8 cellular contexts compared by ENCODE assay signal in the genomic region with DNA sequence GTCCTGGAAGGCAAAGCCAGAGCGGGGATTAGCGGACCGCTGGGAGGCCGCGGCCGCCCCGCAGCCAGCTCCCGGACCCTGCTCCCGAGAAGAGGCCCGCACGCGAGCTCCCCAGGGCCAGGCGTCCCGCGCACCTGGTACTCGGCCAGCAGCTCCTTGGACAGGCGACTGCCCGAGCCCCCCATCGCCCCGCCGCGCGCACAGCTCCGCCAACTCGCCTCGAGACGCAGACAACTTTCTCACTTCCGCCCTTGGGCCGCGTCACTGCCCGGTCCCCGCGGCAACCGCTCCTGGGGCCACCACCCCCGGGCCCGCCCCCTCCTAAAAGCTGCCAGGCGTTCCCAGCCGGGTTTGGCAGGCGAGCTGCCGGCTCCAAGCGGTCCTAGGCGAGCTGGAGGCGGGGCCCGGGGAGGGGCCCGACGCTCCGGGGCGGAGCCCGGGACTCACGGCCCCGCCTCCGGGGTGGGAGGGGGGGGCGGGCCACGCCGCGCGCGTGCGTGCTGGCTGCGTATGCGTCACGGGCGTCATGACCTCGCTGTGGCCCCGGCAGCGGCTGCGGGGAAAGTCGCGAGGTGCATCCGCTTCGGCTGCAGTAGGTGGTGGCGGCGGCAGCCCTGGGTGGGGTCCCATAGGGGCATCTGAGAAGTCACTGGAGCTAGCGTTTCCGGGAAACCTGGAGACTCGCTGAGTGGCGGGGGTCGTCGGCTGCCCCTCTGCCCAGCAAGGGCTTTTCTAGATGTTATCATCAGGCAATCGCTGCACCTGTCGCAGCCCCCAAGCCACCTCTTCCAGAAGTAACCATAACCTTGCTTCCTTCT. TPM values are rescaled to one million over a fixed set of nuclear protein-coding genes. Genes with fewer than 3 reads are reported as not detected.
DNase-seq lines count a peak whose midpoint lies in the region; ATAC-seq, FAIRE-seq and TF ChIP-seq lines count a peak whose summit lies in the region.

A gene (minus strand): TSS at position 241 of the 818 bp plus-strand sequence. CDS start 56 bp downstream, at position 185.
A gene with protein sequence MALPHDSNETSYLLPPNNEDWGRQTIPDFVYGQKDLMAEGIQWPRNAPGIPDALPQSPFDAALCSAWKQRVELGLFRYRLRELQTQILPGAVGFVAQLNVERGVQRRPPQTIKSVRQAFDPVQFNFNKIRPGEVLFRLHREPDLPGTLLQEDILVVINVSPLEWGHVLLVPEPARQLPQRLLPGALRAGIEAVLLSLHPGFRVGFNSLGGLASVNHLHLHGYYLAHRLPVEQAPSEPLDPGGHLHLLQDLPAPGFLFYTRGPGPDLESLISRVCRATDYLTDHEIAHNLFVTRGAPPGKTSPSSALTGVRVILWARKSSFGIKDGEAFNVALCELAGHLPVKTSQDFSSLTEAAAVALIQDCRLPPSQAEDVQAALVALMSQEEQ (plus strand): TSS at position 509 of the 818 bp plus-strand sequence. CDS start 6,700 bp downstream, outside the sequence.

- H3K18ac ChIP-seq in H1 (ENCODE audit: extremely low read depth, low read length) (no peak within 1 kb of the TSS), mesendoderm (ENCODE audit: low read length) (peak within 1 kb of the TSS; percentile 56)

- H2BK15ac ChIP-seq in H1 (ENCODE audit: low read length): no peak within 1 kb of the TSS
- no peak within 1 kb of the TSS for H2BK15ac ChIP-seq in mesendoderm (replicated peaks; ENCODE audit: low read depth)

- no peak within 1 kb of the TSS for H2BK12ac ChIP-seq in H1 (ENCODE audit: low read depth, low read length)

- no peak within 1 kb of the TSS for H2BK20ac ChIP-seq in H1 (ENCODE audit: low read length)

- intact Hi-C loops in Calu3 (cut with micrococcal nuclease; ENCODE audit: unreplicated experiment): loop anchor here (2.0 kb wide), 1 partner anchor 31 kb away; a partner anchor contains a TSS

- H2BK120ac ChIP-seq in H1 (replicated peaks; ENCODE audit: low read depth, low read length): no peak within 1 kb of the TSS
- H2BK120ac ChIP-seq in mesendoderm (ENCODE audit: low read depth, low read length): no peak within 1 kb of the TSS

- ATAC-seq in GM21423 (IDR thresholded peaks at IDR 0.05; ENCODE audit: unreplicated experiment): peak; percentile 87
- peak; percentile 85 for ATAC-seq in activated CD8-positive, alpha-beta memory T cell treated with anti-CD3 and anti-CD28 coated beads, Interleukin-2, amount 10 ng/mL, durations not matched to agents 7 days and 5 days

- H4K5ac ChIP-seq in H1 (ENCODE audit: insufficient read length, low read depth, low read length) (no peak within 1 kb of the TSS), mesendoderm (ENCODE audit: low read length) (no peak within 1 kb of the TSS)

- peak; percentile 99 for DNase-seq in Calu3
- peak; percentile 85 for DNase-seq in NT2/D1 (ENCODE audit: low read depth, low spot score)
- peak; percentile 98 for DNase-seq in activated CD8-positive, alpha-beta memory T cell treated with anti-CD3 and anti-CD28 coated beads, Interleukin-2, amount 10 ng/mL, durations not matched to agents 7 days and 5 days
- DNase-seq in H1 (ENCODE audit: low read depth in 1 of 2, low spot score in 2 of 2): peak; percentile 76 to 94
- DNase-seq in mesendoderm: peak; percentile 97
- DNase-seq in stimulated activated CD8-positive, alpha-beta memory T cell treated with anti-CD3 and anti-CD28 coated beads, Interleukin-12 subunit alpha, Interleukin-12 subunit beta, amount 100 ng/mL, for 4 hours (ENCODE audit: low read depth): peak; percentile 97

- H3K9ac ChIP-seq in HUES48 (ENCODE audit: low read depth, low read length): peak within 1 kb of the TSS; percentile 6; the same call in 1 of the 2 replicates
- peak within 1 kb of the TSS; percentile 82 for H3K9ac ChIP-seq in NT2/D1 (ENCODE audit: insufficient read length, low read depth)
- H3K9ac ChIP-seq in H1 (replicated peaks in 1 of 4; ENCODE audit: extremely low read depth in 1 of 4, low read depth in 3 of 4, low read length in 3 of 4): peak within 1 kb of the TSS; percentile 35 to 59 (median 50)
- peak within 1 kb of the TSS; percentile 59 for H3K9ac ChIP-seq in mesendoderm (ENCODE audit: low read length)

- H4K8ac ChIP-seq in H1 (ENCODE audit: extremely low read depth, insufficient read depth, low read length) (peak within 1 kb of the TSS; percentile 88; the same call in 1 of the 2 replicates), mesendoderm (ENCODE audit: low read depth, low read length) (no peak within 1 kb of the TSS)

- H3K9me3 Mint-ChIP-seq in Calu3 (ENCODE audit: low read depth, unreplicated experiment): no peaks in the 10 kb centered on the region
- H3K9me3 Mint-ChIP-seq in activated CD8-positive, alpha-beta memory T cell treated with anti-CD3 and anti-CD28 coated beads, Interleukin-2, amount 10 ng/mL, durations not matched to agents 7 days and 5 days (ENCODE audit: low read depth): no peaks in the 10 kb centered on the region

- no peak for FAIRE-seq in H1 (lab: Jason Lieb, UNC)

- H3K79me2 ChIP-seq in H1 (ENCODE audit: control insufficient read depth in 1 of 2, insufficient read depth in 2 of 2, low read length in 2 of 2) (no peaks in the 10 kb centered on the region), mesendoderm (ENCODE audit: control insufficient read depth, insufficient read depth, low read length) (no peaks in the 10 kb centered on the region)

- H3K4ac ChIP-seq in H1 (replicated peaks; ENCODE audit: insufficient read length, low read depth, low read length): peak within 1 kb of the TSS; percentile 28
- peak within 1 kb of the TSS; percentile 11 for H3K4ac ChIP-seq in mesendoderm (ENCODE audit: low read depth, low read length)

- peaks cover 87% of the 10 kb centered on the region for H3K36me3 Mint-ChIP-seq in Calu3 (ENCODE audit: insufficient read depth, unreplicated experiment)
- peaks cover 42% of the 10 kb centered on the region for H3K36me3 Mint-ChIP-seq in activated CD8-positive, alpha-beta memory T cell treated with anti-CD3 and anti-CD28 coated beads, Interleukin-2, amount 10 ng/mL, durations not matched to agents 7 days and 5 days

- H3K36me3 ChIP-seq in HUES48 (ENCODE audit: control insufficient read depth, insufficient read depth, low read length): peaks cover 18% of the 10 kb centered on the region
- peaks cover 43% of the 10 kb centered on the region for H3K36me3 ChIP-seq in NT2/D1 (ENCODE audit: insufficient read depth, insufficient read length, low read length)
- H3K36me3 ChIP-seq in H1 (ENCODE audit: control insufficient read depth in 2 of 4, insufficient read depth in 4 of 4, low read length in 3 of 4): peaks cover 0 to 6% (median 4%) of the 10 kb centered on the region in 4 experiments; a peak in 4 of 8 replicates
- H3K36me3 ChIP-seq in mesendoderm (ENCODE audit: control insufficient read depth, insufficient read depth, low read length): peaks cover 6% of the 10 kb centered on the region

- peaks cover 0 to 2% of the 10 kb centered on the region in 2 experiments for H4K20me1 ChIP-seq in H1 (replicated peaks in 1 of 2; ENCODE audit: control insufficient read depth in 1 of 2, insufficient read depth in 2 of 2, low read length in 2 of 2)

- H2AK5ac ChIP-seq in H1 (ENCODE audit: low read depth, low read length): no peak within 1 kb of the TSS
- H2AK5ac ChIP-seq in mesendoderm (ENCODE audit: low read length): no peak within 1 kb of the TSS

- H3K4me3 Mint-ChIP-seq in Calu3 (ENCODE audit: low read depth, unreplicated experiment): peak within 1 kb of the TSS; percentile 77
- H3K4me3 Mint-ChIP-seq in activated CD8-positive, alpha-beta memory T cell treated with anti-CD3 and anti-CD28 coated beads, Interleukin-2, amount 10 ng/mL, durations not matched to agents 7 days and 5 days: peak within 1 kb of the TSS; percentile 89

- H3K4me2 ChIP-seq in H1 (ENCODE audit: insufficient read depth in 1 of 2, low read depth in 2 of 2, low read length in 2 of 2) (peak within 1 kb of the TSS; percentile 57 to 86), mesendoderm (ENCODE audit: low read length) (peak within 1 kb of the TSS; percentile 74)

- no TSS peak for BruUV-seq in Calu3 (replicated peaks; lab: Mats Ljungman, UMichigan)

- H3K4me1 ChIP-seq in HUES48 (ENCODE audit: control insufficient read depth, insufficient read depth, low read length) (peaks cover 3% of the 10 kb centered on the region), NT2/D1 (ENCODE audit: insufficient read depth, insufficient read length) (no peaks in the 10 kb centered on the region), H1 (replicated peaks in 1 of 4; ENCODE audit: control insufficient read depth in 3 of 4, insufficient read depth in 4 of 4, low read length in 3 of 4) (peaks cover 0 to 6% (median under 1%) of the 10 kb centered on the region in 4 experiments; a peak in 4 of 7 replicates), mesendoderm (ENCODE audit: control insufficient read depth, low read depth, low read length) (peaks cover 2% of the 10 kb centered on the region)

- POLR2A ChIA-PET in H1 (lab: Charles Lee; ENCODE audit: partially characterized antibody): interaction anchor here (0.8 to 2.3 kb wide), 8 partner anchors 9 to 58 kb away, joined by 3 to 12 read pairs (median 4); a partner anchor contains a TSS

- H3K23ac ChIP-seq in H1 (ENCODE audit: insufficient read length) (no peak within 1 kb of the TSS), mesendoderm (ENCODE audit: low read length) (no peak within 1 kb of the TSS)

- peaks cover 6% of the 10 kb centered on the region for H3K79me1 ChIP-seq in H1 (ENCODE audit: low read depth, low read length)
- no peaks in the 10 kb centered on the region for H3K79me1 ChIP-seq in mesendoderm (ENCODE audit: low read length)

- no peaks in the 10 kb centered on the region for H3K27me3 ChIP-seq in HUES48 (ENCODE audit: control insufficient read depth, insufficient read depth, low read length)
- no peaks in the 10 kb centered on the region for H3K27me3 ChIP-seq in NT2/D1 (ENCODE audit: insufficient read depth, insufficient read length)
- H3K27me3 ChIP-seq in H1 (replicated peaks in 1 of 4; ENCODE audit: control insufficient read depth in 3 of 4, extremely low read depth in 1 of 4, insufficient read depth in 3 of 4, low read length in 3 of 4): no peaks in the 10 kb centered on the region
- no peaks in the 10 kb centered on the region for H3K27me3 ChIP-seq in mesendoderm (ENCODE audit: insufficient read depth, low read length, poor library complexity)

- peak in 1 of 2 experiments; percentile 67; a peak in 2 of 3 replicates for TF ChIP-seq POLR2A in H1 (IDR thresholded peaks at IDR 0.05; ENCODE audit: control extremely low read depth in 1 of 2, low read depth in 2 of 2, low read length in 2 of 2)

- no peak for TF ChIP-seq CTCF in Calu3 (IDR thresholded peaks at IDR 0.05; ENCODE audit: unreplicated experiment)
- no peak for TF ChIP-seq CTCF in H1 (IDR thresholded peaks at IDR 0.05; ENCODE audit: control extremely low read depth in 1 of 3, insufficient read depth in 1 of 3, low read depth in 1 of 3, low read length in 3 of 3)

- H3K27ac ChIP-seq in HUES48 (ENCODE audit: low read depth, low read length): peak within 1 kb of the TSS; percentile 80
- H3K27ac ChIP-seq in H1 (ENCODE audit: low read depth, low read length): no peak within 1 kb of the TSS
- peak within 1 kb of the TSS; percentile 48 for H3K27ac ChIP-seq in mesendoderm (ENCODE audit: low read depth, low read length)

- no peak within 1 kb of the TSS for H4K91ac ChIP-seq in H1 (replicated peaks; ENCODE audit: insufficient read length, low read length)

- peak within 1 kb of the TSS; percentile 85 for H3K4me3 ChIP-seq in HUES48 (ENCODE audit: low read depth, low read length)
- H3K4me3 ChIP-seq in NT2/D1 (ENCODE audit: insufficient read length, low read depth): peak within 1 kb of the TSS; percentile 81
- peak within 1 kb of the TSS; percentile 57 to 76 (median 73) for H3K4me3 ChIP-seq in H1 (ENCODE audit: extremely low read depth in 1 of 4, insufficient read depth in 2 of 4, low read depth in 3 of 4, low read length in 4 of 4)
- peak within 1 kb of the TSS; percentile 46 for H3K4me3 ChIP-seq in mesendoderm (ENCODE audit: low read length)

- CTCF ChIA-PET in Calu3 (lab: Charles Lee) (interaction anchor here (0.6 to 3.4 kb wide), 15 partner anchors 13 to 336 kb away, joined by 3 to 28 read pairs (median 4); a partner anchor contains a TSS), H1 (lab: Charles Lee; ENCODE audit: partially characterized antibody) (interaction anchor here (0.5 to 4.6 kb wide), 24 partner anchors 8 to 473 kb away, joined by 3 to 47 read pairs (median 4); a partner anchor contains a TSS)
- CTCF ChIA-PET in activated CD8-positive, alpha-beta memory T cell treated with anti-CD3 and anti-CD28 coated beads, Interleukin-2, amount 10 ng/mL, durations not matched to agents 7 days and 5 days (lab: Charles Lee): interaction anchor here (1.0 to 4.8 kb wide), 11 partner anchors 14 to 150 kb away, joined by 3 to 35 read pairs (median 4); a partner anchor contains a TSS

- H2AFZ ChIP-seq in H1 (ENCODE audit: low read length): no peak within 1 kb of the TSS; the same call in 1 of the 2 replicates

- H3K23me2 ChIP-seq in H1 (ENCODE audit: low read depth, low read length): peaks cover 5% of the 10 kb centered on the region

- peaks cover 30% of the 10 kb centered on the region for H3K4me1 Mint-ChIP-seq in Calu3 (ENCODE audit: low read depth, unreplicated experiment)
- H3K4me1 Mint-ChIP-seq in activated CD8-positive, alpha-beta memory T cell treated with anti-CD3 and anti-CD28 coated beads, Interleukin-2, amount 10 ng/mL, durations not matched to agents 7 days and 5 days: peaks cover 57% of the 10 kb centered on the region

- H3K14ac ChIP-seq in H1 (ENCODE audit: insufficient read length): no peak within 1 kb of the TSS

- TF ChIP-seq RAD21 in H1 (IDR thresholded peaks at IDR 0.05 in 1 of 2, conservative IDR thresholded peaks at IDR 0.05 in 1 of 2; ENCODE audit: low read depth in 2 of 2, low read length in 2 of 2): no peak

- peak within 1 kb of the TSS; percentile 77 for H3K27ac Mint-ChIP-seq in Calu3 (ENCODE audit: unreplicated experiment)
- peak within 1 kb of the TSS; percentile 94 for H3K27ac Mint-ChIP-seq in activated CD8-positive, alpha-beta memory T cell treated with anti-CD3 and anti-CD28 coated beads, Interleukin-2, amount 10 ng/mL, durations not matched to agents 7 days and 5 days

- H3K56ac ChIP-seq in H1 (replicated peaks; ENCODE audit: insufficient read length, low read depth, low read length) (no peak within 1 kb of the TSS), mesendoderm (ENCODE audit: low read length) (peak within 1 kb of the TSS; percentile 84)

- no peak within 1 kb of the TSS for H2BK5ac ChIP-seq in H1 (ENCODE audit: low read depth, low read length)
- no peak within 1 kb of the TSS for H2BK5ac ChIP-seq in mesendoderm (ENCODE audit: low read length)

- H3K9me3 ChIP-seq in HUES48 (ENCODE audit: control insufficient read depth, insufficient read depth, low read length) (no peaks in the 10 kb centered on the region), NT2/D1 (ENCODE audit: insufficient read depth, low read length) (no peaks in the 10 kb centered on the region), H1 (ENCODE audit: insufficient read depth in 2 of 2, low read depth in 1 of 2, low read length in 1 of 2) (no peaks in the 10 kb centered on the region)

- 4% methylated on average over 34 of the region's 81 CpGs; no CpG with 5 or more reads in 1 of the 2 experiments for WGBS in H1 (ENCODE audit: extremely low coverage in 1 of 2, insufficient coverage in 1 of 2, insufficient read length in 1 of 2, insufficient replicate concordance in 2 of 2, low coverage in 1 of 2, low lambda C conversion rate in 2 of 2, missing lambda C conversion rate in 1 of 2), 2 experiments
- no CpG with 5 or more reads among the region's 81 CpGs for WGBS in mesendoderm (ENCODE audit: extremely low coverage, insufficient coverage, low lambda C conversion rate)

- TF ChIP-seq EP300 in H1 (IDR thresholded peaks at IDR 0.05; ENCODE audit: borderline replicate concordance in 1 of 2, low read depth in 2 of 2, low read length in 2 of 2): no peak

- H3K27me3 Mint-ChIP-seq in Calu3 (ENCODE audit: unreplicated experiment): no peaks in the 10 kb centered on the region
- H3K27me3 Mint-ChIP-seq in activated CD8-positive, alpha-beta memory T cell treated with anti-CD3 and anti-CD28 coated beads, Interleukin-2, amount 10 ng/mL, durations not matched to agents 7 days and 5 days: no peaks in the 10 kb centered on the region

RNA-seq across cellular contexts. Expression of the first gene that starts in this region (rescaled TPM):
- total RNA-seq in Calu3 (2022): 82.8 and 86.7 TPM in 2 replicates
- 100 to 1,000 TPM; 120 to 127 TPM for total RNA-seq in activated CD8-positive, alpha-beta memory T cell treated with anti-CD3 and anti-CD28 coated beads, Interleukin-2, amount 10 ng/mL, durations not matched to agents 7 days and 5 days
- total RNA-seq in H1 (2021; fragmentation: NEBNext Ultra II Directional; extraction: Animal tissue kit (Norgen Biotek cat#: 25700)): 26.0 and 29.1 TPM in 2 replicates
- polyA plus RNA-seq in H1 (2011; rRNA removed): 50.4 and 63.5 TPM in 2 replicates
- 38.4 TPM for polyA plus RNA-seq in H1 (2011; cell fraction: cytosol; rRNA removed)
- polyA plus RNA-seq in H1 (2011; cell fraction: nucleus; rRNA removed): 45.0 TPM
- polyA plus RNA-seq in H1 (2012, experiment 1 of 2): 23.9 to 40.2 TPM (median 38.3 TPM) in 4 replicates
- polyA plus RNA-seq in H1 (2012, experiment 2 of 2): 39.5 TPM
- 34.1 TPM for polyA plus RNA-seq in H1 (2013, experiment 1 of 2)
- polyA plus RNA-seq in H1 (2013, experiment 2 of 2): 34.8 TPM
- polyA minus RNA-seq in H1 (2011; rRNA and poly(A)+ RNA removed): 11.5 and 15.4 TPM in 2 replicates
- polyA minus RNA-seq in H1 (2011; cell fraction: cytosol; rRNA and poly(A)+ RNA removed): 10.4 TPM
- polyA minus RNA-seq in H1 (2011; cell fraction: nucleus; rRNA and poly(A)+ RNA removed): 5.3 TPM
- 24.0 TPM for polyA plus RNA-seq in mesendoderm (2013, experiment 1 of 2)
- 23.4 TPM for polyA plus RNA-seq in mesendoderm (2013, experiment 2 of 2)

RNA-seq across cellular contexts. Expression of the second gene that starts in this region (rescaled TPM):
- 17.5 and 20.3 TPM in 2 replicates for total RNA-seq in Calu3 (2022)
- total RNA-seq in activated CD8-positive, alpha-beta memory T cell treated with anti-CD3 and anti-CD28 coated beads, Interleukin-2, amount 10 ng/mL, durations not matched to agents 7 days and 5 days: 1 to 10 TPM; 7.0 to 9.8 TPM
- total RNA-seq in H1 (2021; fragmentation: NEBNext Ultra II Directional; extraction: Animal tissue kit (Norgen Biotek cat#: 25700)): 3.7 and 5.6 TPM in 2 replicates
- 1.8 and 3.0 TPM in 2 replicates for polyA plus RNA-seq in H1 (2011; rRNA removed)
- 2.1 TPM for polyA plus RNA-seq in H1 (2011; cell fraction: cytosol; rRNA removed)
- polyA plus RNA-seq in H1 (2011; cell fraction: nucleus; rRNA removed): 4.1 TPM
- 2.3 to 4.1 TPM (median 3.7 TPM) in 4 replicates for polyA plus RNA-seq in H1 (2012, experiment 1 of 2)
- polyA plus RNA-seq in H1 (2012, experiment 2 of 2): 2.6 TPM
- 1.9 TPM for polyA plus RNA-seq in H1 (2013, experiment 1 of 2)
- polyA plus RNA-seq in H1 (2013, experiment 2 of 2): 1.5 TPM
- 9.6 and 10.3 TPM in 2 replicates for polyA minus RNA-seq in H1 (2011; rRNA and poly(A)+ RNA removed)
- polyA minus RNA-seq in H1 (2011; cell fraction: cytosol; rRNA and poly(A)+ RNA removed): 4.4 TPM
- 9.9 TPM for polyA minus RNA-seq in H1 (2011; cell fraction: nucleus; rRNA and poly(A)+ RNA removed)
- polyA plus RNA-seq in mesendoderm (2013, experiment 1 of 2): 1.1 TPM
- 1.1 TPM for polyA plus RNA-seq in mesendoderm (2013, experiment 2 of 2)

Comparison
In these comparisons a context has a peak if more than half of its experiments do, and no peak if none do; other contexts are left out.
1. H3K9ac ChIP-seq: peak in every context shown above with its lines; median percentile 82 in NT2/D1; 59 in mesendoderm; 50 in H1; 6 in HUES48.